In the genomic region with DNA sequence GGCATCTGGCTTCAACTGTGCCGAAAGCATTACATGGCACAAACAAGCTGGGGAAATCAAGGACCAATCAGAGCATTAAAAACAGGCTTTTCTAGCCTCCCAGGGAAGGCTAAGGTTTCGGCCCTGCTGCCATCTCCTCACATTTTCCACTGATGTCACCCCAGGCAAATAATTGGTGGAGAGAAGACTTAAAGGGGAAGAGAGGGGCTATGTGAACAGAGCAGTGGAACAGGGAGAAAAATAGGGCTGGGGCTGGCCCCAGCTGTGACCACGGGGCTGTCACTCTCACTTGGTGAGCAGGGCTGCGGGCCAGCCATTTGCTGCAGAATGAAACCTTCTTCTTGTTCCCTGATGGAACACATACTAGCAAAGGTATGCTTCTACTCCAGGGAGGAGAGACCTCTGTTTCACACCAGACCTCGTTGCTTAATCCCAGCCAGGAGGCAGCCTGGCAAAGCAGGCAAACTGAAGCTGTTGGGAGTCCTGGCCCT, we compare ENCODE assay signal across 17 cellular contexts.
DNase-seq lines count a peak whose midpoint lies in the region; ATAC-seq and TF ChIP-seq lines count a peak whose summit lies in the region.
"Had no signal": no experiment of that assay in that cellular context is flagged by ENCODE, and none has a peak within 500 bp of the region (broad histone marks: within the 10 kb centered on the region; RNA-seq: fewer than 3 reads in every experiment).

No MANE protein-coding gene starts in this region.

- H3K4me3 ChIP-seq in esophagus muscularis mucosa (no peak overlapping the region), mucosa of stomach (ENCODE audit: low read length) (no peak overlapping the region)
- H3K4me3 ChIP-seq: colonic mucosa, HAP-1, SJSA1, upper lobe of left lung had no signal

- H3K9ac ChIP-seq in mucosa of stomach (ENCODE audit: low read length): peak overlapping the region; percentile 10

- H3K36me3 ChIP-seq in esophagus muscularis mucosa (no peaks in the 10 kb centered on the region), mucosa of stomach (ENCODE audit: control insufficient read depth, insufficient read depth, low read length) (no peaks in the 10 kb centered on the region)
- H3K36me3 ChIP-seq: colonic mucosa, HAP-1, SJSA1, upper lobe of left lung had no signal

- ATAC-seq in HG03521 (IDR thresholded peaks at IDR 0.05; ENCODE audit: unreplicated experiment): no peak
- ATAC-seq: esophagus mucosa had no signal

- TF ChIP-seq POLR2A in esophagus muscularis mucosa (IDR thresholded peaks at IDR 0.05; ENCODE audit: low read depth): no peak

- 65% methylated on average over 5 of the region's 5 CpGs for WGBS in esophagus muscularis mucosa

- H3K4me1 ChIP-seq in esophagus muscularis mucosa: peaks cover 4 to 16% (median 14%) of the 10 kb centered on the region in 4 donors
- H3K4me1 ChIP-seq in mucosa of stomach (ENCODE audit: control insufficient read depth, insufficient read depth, low read length): peaks cover 9% of the 10 kb centered on the region
- H3K4me1 ChIP-seq: colonic mucosa, HAP-1, SJSA1, upper lobe of left lung had no signal

- H3K4me1 Mint-ChIP-seq in type B pancreatic cell (ENCODE audit: unreplicated experiment): peaks cover 45% of the 10 kb centered on the region

- H3K27ac ChIP-seq in esophagus muscularis mucosa (replicated peaks in 1 of 4): no peak overlapping the region
- H3K27ac ChIP-seq: colonic mucosa, SJSA1 had no signal

- TF ChIP-seq CTCF in esophagus muscularis mucosa (IDR thresholded peaks at IDR 0.05) (no peak), type B pancreatic cell (conservative IDR thresholded peaks at IDR 0.05) (no peak)

- no peaks in the 10 kb centered on the region for H3K9me3 ChIP-seq in esophagus muscularis mucosa
- H3K9me3 ChIP-seq in mucosa of stomach (ENCODE audit: control insufficient read depth, low read length): no peaks in the 10 kb centered on the region
- H3K9me3 ChIP-seq: colonic mucosa, HAP-1, SJSA1, upper lobe of left lung had no signal

- no peak for TF ChIP-seq EP300 in esophagus muscularis mucosa (IDR thresholded peaks at IDR 0.05)

- no peaks in the 10 kb centered on the region for H3K36me3 Mint-ChIP-seq in type B pancreatic cell

- no peaks in the 10 kb centered on the region for H3K9me3 Mint-ChIP-seq in type B pancreatic cell

- H3K27ac Mint-ChIP-seq in type B pancreatic cell: peak overlapping the region; percentile 75

- peak overlapping the region; percentile 60 for H3K4me3 Mint-ChIP-seq in type B pancreatic cell

- peak; percentile 2 for DNase-seq in stimulated activated CD4-positive, alpha-beta T cell treated with anti-CD3 and anti-CD28 coated beads, Interleukin-15, amount 100 ng/mL, for 24 hours
- DNase-seq in stimulated activated CD4-positive, alpha-beta T cell treated with anti-CD3 and anti-CD28 coated beads, Interleukin-1b, Interleukin-23, amount 100 ng/mL, for 48 hours: no peak
- DNase-seq in esophagus muscularis mucosa (ENCODE audit: extremely low spot score) (peak; percentile 64), type B pancreatic cell (ENCODE audit: extremely low spot score, unreplicated experiment) (no peak), AG08396 (ENCODE audit: low spot score) (no peak), NCI-H1105 (lab: John Stamatoyannopoulos, UW) (no peak)
- DNase-seq: activated naive CD4-positive, alpha-beta T cell; colonic mucosa; mammary epithelial cell; NCI-H2029 treated with DMSO at 0.1 percent for 48 hours; posterior cingulate gyrus had no signal

- intact Hi-C loops in esophagus muscularis mucosa (cut with DNase I): no loop called here

- H3K27me3 ChIP-seq in esophagus muscularis mucosa: no peaks in the 10 kb centered on the region
- H3K27me3 ChIP-seq in mucosa of stomach (ENCODE audit: control insufficient read depth, insufficient read depth, low read length): no peaks in the 10 kb centered on the region
- H3K27me3 ChIP-seq: colonic mucosa, SJSA1, upper lobe of left lung had no signal

- peaks cover 23% of the 10 kb centered on the region for H3K27me3 Mint-ChIP-seq in type B pancreatic cell

Comparison
In these comparisons a context has a peak if more than half of its experiments do, and no peak if none do; other contexts are left out.
1. DNase-seq: peak in stimulated activated CD4-positive, alpha-beta T cell treated with anti-CD3 and anti-CD28 coated beads, Interleukin-15, amount 100 ng/mL, for 24 hours (single experiment) and esophagus muscularis mucosa (single experiment); none in stimulated activated CD4-positive, alpha-beta T cell treated with anti-CD3 and anti-CD28 coated beads, Interleukin-1b, Interleukin-23, amount 100 ng/mL, for 48 hours (single experiment), type B pancreatic cell (single experiment), AG08396 (single experiment) and NCI-H1105 (single experiment).